ENCODE assay signal across 18 cellular contexts in genomic region chr12:13220848-13221247, GRCh38.
"Had no signal": no experiment of that assay in that cellular context is flagged by ENCODE, and none has a peak within 500 bp of the region (broad histone marks: within the 10 kb centered on the region; RNA-seq: fewer than 3 reads in every experiment).

No MANE protein-coding gene starts in this region.

- H3K9me3 Mint-ChIP-seq: activated naive CD4-positive, alpha-beta T cell treated with anti-CD3 and anti-CD28 coated beads for 36 hours; activated T-helper 17 cell treated with anti-CD3 and anti-CD28 coated beads, Interleukin-2, amount 50 U/mL, for 72 hours; immature natural killer cell had no signal

- H3K36me3 Mint-ChIP-seq: immature natural killer cell had no signal

- H3K27ac Mint-ChIP-seq: activated naive CD4-positive, alpha-beta T cell treated with anti-CD3 and anti-CD28 coated beads for 36 hours; activated T-helper 17 cell treated with anti-CD3 and anti-CD28 coated beads, Interleukin-2, amount 50 U/mL, for 72 hours; immature natural killer cell; mesothelial cell of epicardium; nephron progenitor cell had no signal

- ATAC-seq: activated CD4-positive, CD25-positive, alpha-beta regulatory T cell treated with anti-CD3 and anti-CD28 coated beads, Interleukin-2, amount 50 U/mL, for 24 hours; activated T-helper 17 cell treated with anti-CD3 and anti-CD28 coated beads, Interleukin-2, amount 50 U/mL, for 72 hours; esophagus mucosa; left cardiac atrium; psoas muscle; right lobe of liver; stimulated activated naive CD8-positive, alpha-beta T cell treated with anti-CD3 and anti-CD28 coated beads, Interleukin-15, Interleukin-2, amounts not matched to agents 100 U/mL and 50 U/mL, for 24 hours had no signal

- H3K27ac ChIP-seq: psoas muscle, right lobe of liver, suprapubic skin, upper lobe of left lung had no signal

- H3K9me3 ChIP-seq: psoas muscle, right lobe of liver, suprapubic skin, upper lobe of left lung had no signal

- DNase-seq: activated naive CD4-positive, alpha-beta T cell treated with anti-CD3 and anti-CD28 coated beads for 36 hours; glutamatergic neuron; immature natural killer cell; left cardiac atrium; nephron progenitor cell; occipital lobe; psoas muscle; right lobe of liver; stimulated activated naive CD8-positive, alpha-beta T cell treated with anti-CD3 and anti-CD28 coated beads, Interleukin-15, Interleukin-2, amounts not matched to agents 100 U/mL and 50 U/mL, for 24 hours; T-helper 1 cell; T1000; upper lobe of left lung had no signal

- H3K4me1 ChIP-seq: psoas muscle, right lobe of liver had no signal

- H3K4me3 ChIP-seq: lung, psoas muscle, right lobe of liver, suprapubic skin, upper lobe of left lung had no signal

- H3K27me3 ChIP-seq: right lobe of liver, suprapubic skin, upper lobe of left lung had no signal

- H3K36me3 ChIP-seq: right lobe of liver had no signal

- H3K4me3 Mint-ChIP-seq: activated naive CD4-positive, alpha-beta T cell treated with anti-CD3 and anti-CD28 coated beads for 36 hours; activated T-helper 17 cell treated with anti-CD3 and anti-CD28 coated beads, Interleukin-2, amount 50 U/mL, for 72 hours; immature natural killer cell; mesothelial cell of epicardium; nephron progenitor cell had no signal

- H3K4me1 Mint-ChIP-seq: activated T-helper 17 cell treated with anti-CD3 and anti-CD28 coated beads, Interleukin-2, amount 50 U/mL, for 72 hours; immature natural killer cell; nephron progenitor cell had no signal
